Comparison of ENCODE assay signal across 14 cellular contexts in genomic region chr16:58418026-58418425, GRCh38.
"Had no signal": no experiment of that assay in that cellular context is flagged by ENCODE, and none has a peak within 500 bp of the region (broad histone marks: within the 10 kb centered on the region; RNA-seq: fewer than 3 reads in every experiment).

No MANE protein-coding gene starts in this region.

- H3K9me3 Mint-ChIP-seq: activated CD4-positive, alpha-beta memory T cell treated with anti-CD3 and anti-CD28 coated beads for 36 hours; activated naive CD4-positive, alpha-beta T cell treated with anti-CD3 and anti-CD28 coated beads, Interleukin-2, amount 50 U/mL, for 72 hours had no signal

- ATAC-seq: activated CD8-positive, alpha-beta memory T cell treated with anti-CD3 and anti-CD28 coated beads, Interleukin-2, amount 10 ng/mL, durations not matched to agents 7 days and 5 days; activated naive CD4-positive, alpha-beta T cell treated with anti-CD3 and anti-CD28 coated beads, Interleukin-2, amount 50 U/mL, for 72 hours; T-helper 17 cell had no signal

- H3K27ac ChIP-seq: coronary artery, esophagus muscularis mucosa, ovary, stomach, WERI-Rb-1 had no signal

- H3K27ac Mint-ChIP-seq: activated CD4-positive, alpha-beta memory T cell treated with anti-CD3 and anti-CD28 coated beads for 36 hours; activated CD8-positive, alpha-beta memory T cell treated with anti-CD3 and anti-CD28 coated beads, Interleukin-2, amount 10 ng/mL, durations not matched to agents 7 days and 5 days; T-helper 17 cell had no signal

- H3K4me3 Mint-ChIP-seq: activated CD4-positive, alpha-beta memory T cell treated with anti-CD3 and anti-CD28 coated beads for 36 hours; activated CD8-positive, alpha-beta memory T cell treated with anti-CD3 and anti-CD28 coated beads, Interleukin-2, amount 10 ng/mL, durations not matched to agents 7 days and 5 days; T-helper 17 cell had no signal

- H3K4me1 Mint-ChIP-seq: activated CD8-positive, alpha-beta memory T cell treated with anti-CD3 and anti-CD28 coated beads, Interleukin-2, amount 10 ng/mL, durations not matched to agents 7 days and 5 days had no signal

- H3K36me3 ChIP-seq: esophagus muscularis mucosa, ovary, stomach, WERI-Rb-1 had no signal

- H3K27me3 ChIP-seq: ovary had no signal

- H3K4me3 ChIP-seq: coronary artery, esophagus muscularis mucosa, ovary, stomach had no signal

- DNase-seq: activated CD4-positive, alpha-beta memory T cell treated with anti-CD3 and anti-CD28 coated beads for 36 hours; activated CD8-positive, alpha-beta memory T cell treated with anti-CD3 and anti-CD28 coated beads, Interleukin-2, amount 10 ng/mL, durations not matched to agents 7 days and 5 days; activated gamma-delta T cell; activated T-cell treated with anti-CD3 and anti-CD28 coated beads, Interleukin-2, amount 50 U/mL, for 1 hour; central memory CD4-positive, alpha-beta T cell; effector CD4-positive, alpha-beta T cell; ovary; stimulated activated CD4-positive, alpha-beta T cell treated with anti-CD3 and anti-CD28 coated beads, Interleukin-1b, Interleukin-23, amount 100 ng/mL, for 48 hours; stomach; T-helper 17 cell; WERI-Rb-1 had no signal

- H3K9me3 ChIP-seq: esophagus muscularis mucosa, ovary, stomach had no signal

- H3K36me3 Mint-ChIP-seq: activated CD4-positive, alpha-beta memory T cell treated with anti-CD3 and anti-CD28 coated beads for 36 hours; activated CD8-positive, alpha-beta memory T cell treated with anti-CD3 and anti-CD28 coated beads, Interleukin-2, amount 10 ng/mL, durations not matched to agents 7 days and 5 days; activated naive CD4-positive, alpha-beta T cell treated with anti-CD3 and anti-CD28 coated beads, Interleukin-2, amount 50 U/mL, for 72 hours had no signal
